In the genomic region with DNA sequence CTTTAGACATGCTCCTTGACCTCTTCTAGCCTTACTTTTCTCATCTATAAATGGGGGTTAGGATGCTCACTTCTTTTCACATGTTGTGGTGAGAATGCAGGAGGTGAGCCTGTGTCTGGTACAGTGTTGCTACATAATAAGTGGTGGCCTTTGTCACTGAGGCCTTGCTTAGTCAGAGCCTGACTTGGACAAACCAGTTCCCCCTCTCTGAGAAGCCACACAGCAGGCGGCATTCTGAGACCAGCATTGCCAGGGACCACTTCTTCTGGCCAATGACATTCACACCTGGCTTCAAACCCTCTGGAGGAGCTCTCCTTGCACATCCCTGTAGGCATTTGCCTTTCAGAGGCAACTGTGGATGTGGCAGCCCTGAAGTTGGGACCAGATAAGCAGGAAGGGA, we compare ENCODE assay signal across 34 cellular contexts.
"Had no signal": no experiment of that assay in that cellular context is flagged by ENCODE, and none has a peak within 500 bp of the region (broad histone marks: within the 10 kb centered on the region; RNA-seq: fewer than 3 reads in every experiment).

No MANE protein-coding gene starts in this region.

- H3K27ac Mint-ChIP-seq: activated B cell treated with CpG ODN at 0.5 μM for 24 hours; activated CD4-positive, alpha-beta memory T cell treated with anti-CD3 and anti-CD28 coated beads for 36 hours; activated CD4-positive, alpha-beta T cell treated with anti-CD3 and anti-CD28 coated beads, Interleukin-2, amount 10 ng/mL, durations not matched to agents 24 days and 14 days; activated CD8-positive, alpha-beta T cell treated with anti-CD3 and anti-CD28 coated beads for 36 hours; activated naive CD4-positive, alpha-beta T cell treated with anti-CD3 and anti-CD28 coated beads for 36 hours; activated naive CD4-positive, alpha-beta T cell treated with anti-CD3 and anti-CD28 coated beads, Interleukin-2, amount 50 U/mL, for 72 hours; activated naive CD8-positive, alpha-beta T cell treated with anti-CD3 and anti-CD28 coated beads for 36 hours; activated T-helper 1 cell treated with anti-CD3 and anti-CD28 coated beads, Interleukin-12 subunit alpha, Interleukin-12 subunit beta, Interleukin-2, Interleukin-4 antibody, amounts not matched to agents 30 ng/mL and 10 ng/mL and 1 ng/mL, durations not matched to agents 14 hours and 24 hours and 36 hours; activated T-helper 17 cell treated with anti-CD3 and anti-CD28 coated beads, Interleukin-2, amount 50 U/mL, for 72 hours; brain; T-cell; T-helper 17 cell had no signal

- H3K36me3 Mint-ChIP-seq: activated CD4-positive, alpha-beta memory T cell treated with anti-CD3 and anti-CD28 coated beads for 36 hours; activated naive CD4-positive, alpha-beta T cell treated with anti-CD3 and anti-CD28 coated beads, Interleukin-2, amount 50 U/mL, for 72 hours; activated naive CD8-positive, alpha-beta T cell treated with anti-CD3 and anti-CD28 coated beads for 36 hours; brain; T-cell had no signal

- H3K27me3 ChIP-seq: adrenal gland, cardiac muscle cell had no signal

- H3K4me1 ChIP-seq: adrenal gland had no signal

- H3K36me3 ChIP-seq: adrenal gland, cardiac muscle cell had no signal

- H3K9me3 Mint-ChIP-seq: activated B cell treated with CpG ODN at 0.5 μM for 24 hours; activated CD4-positive, alpha-beta memory T cell treated with anti-CD3 and anti-CD28 coated beads for 36 hours; activated CD4-positive, alpha-beta T cell treated with anti-CD3 and anti-CD28 coated beads, Interleukin-2, amount 10 ng/mL, durations not matched to agents 24 days and 14 days; activated CD8-positive, alpha-beta T cell treated with anti-CD3 and anti-CD28 coated beads for 36 hours; activated naive CD4-positive, alpha-beta T cell treated with anti-CD3 and anti-CD28 coated beads for 36 hours; activated naive CD4-positive, alpha-beta T cell treated with anti-CD3 and anti-CD28 coated beads, Interleukin-2, amount 50 U/mL, for 72 hours; activated naive CD8-positive, alpha-beta T cell treated with anti-CD3 and anti-CD28 coated beads for 36 hours; activated T-cell treated with anti-CD3 and anti-CD28 coated beads, Interleukin-2, amount 50 U/mL, for 4 hours; activated T-helper 1 cell treated with anti-CD3 and anti-CD28 coated beads, Interleukin-12 subunit alpha, Interleukin-12 subunit beta, Interleukin-2, Interleukin-4 antibody, amounts not matched to agents 30 ng/mL and 10 ng/mL and 1 ng/mL, durations not matched to agents 14 hours and 24 hours and 36 hours; activated T-helper 17 cell treated with anti-CD3 and anti-CD28 coated beads, Interleukin-2, amount 50 U/mL, for 72 hours; brain; central memory CD8-positive, alpha-beta T cell had no signal

- H3K4me3 ChIP-seq: adrenal gland, cardiac muscle cell had no signal

- DNase-seq: activated B cell treated with CpG ODN at 0.5 μM for 24 hours; activated CD4-positive, alpha-beta memory T cell treated with anti-CD3 and anti-CD28 coated beads for 36 hours; activated CD4-positive, alpha-beta T cell treated with anti-CD3 and anti-CD28 coated beads for 4 hours; activated CD4-positive, alpha-beta T cell treated with anti-CD3 and anti-CD28 coated beads, Interleukin-2, amount 10 ng/mL, durations not matched to agents 24 days and 14 days; activated CD4-positive, alpha-beta T cell treated with anti-CD3 and anti-CD28 coated beads, Interleukin-2, amount 50 U/mL, for 1 hour; activated CD4-positive, alpha-beta T cell treated with anti-CD3 and anti-CD28 coated beads, Interleukin-2, amount 50 U/mL, for 4 hours; activated CD4-positive, CD25-positive, alpha-beta regulatory T cell treated with anti-CD3 and anti-CD28 coated beads, Interleukin-2, amount 50 U/mL, for 72 hours; activated CD8-positive, alpha-beta memory T cell treated with anti-CD3 and anti-CD28 coated beads, Interleukin-2, amount 50 U/mL, for 4 hours; activated CD8-positive, alpha-beta T cell treated with anti-CD3 and anti-CD28 coated beads for 36 hours; activated effector memory CD4-positive, alpha-beta T cell treated with anti-CD3 and anti-CD28 coated beads, Interleukin-2, amount 50 U/mL, for 16 hours; activated gamma-delta T cell treated with Interleukin-2 at 50 U/mL for 16 hours; activated naive CD4-positive, alpha-beta T cell; activated naive CD4-positive, alpha-beta T cell treated with anti-CD3 and anti-CD28 coated beads for 36 hours; activated naive CD4-positive, alpha-beta T cell treated with anti-CD3 and anti-CD28 coated beads, Interleukin-2, amount 50 U/mL, for 16 hours; activated naive CD8-positive, alpha-beta T cell treated with anti-CD3 and anti-CD28 coated beads for 36 hours; activated T-cell treated with anti-CD3 and anti-CD28 coated beads for 4 hours; activated T-cell treated with anti-CD3 and anti-CD28 coated beads, Interleukin-2, amount 50 U/mL, for 1 hour; activated T-cell treated with anti-CD3 and anti-CD28 coated beads, Interleukin-2, amount 50 U/mL, for 4 hours; activated T-cell treated with anti-CD3 and anti-CD28 coated beads, Interleukin-2, amount 50 U/mL, for 72 hours; adrenal gland; amniotic stem cell; aorta; caudate nucleus; cerebellar nuclear complex; T-cell; T-helper 17 cell; T1000 had no signal

- H3K4me1 Mint-ChIP-seq: activated B cell treated with CpG ODN at 0.5 μM for 24 hours; activated CD4-positive, alpha-beta T cell treated with anti-CD3 and anti-CD28 coated beads, Interleukin-2, amount 10 ng/mL, durations not matched to agents 24 days and 14 days; activated naive CD8-positive, alpha-beta T cell treated with anti-CD3 and anti-CD28 coated beads for 36 hours; activated T-helper 17 cell treated with anti-CD3 and anti-CD28 coated beads, Interleukin-2, amount 50 U/mL, for 72 hours; central memory CD8-positive, alpha-beta T cell; T-cell; T-helper 17 cell had no signal

- H3K27ac ChIP-seq: adrenal gland, cardiac muscle cell, VCaP had no signal

- H3K9me3 ChIP-seq: adrenal gland had no signal

- ATAC-seq: activated CD8-positive, alpha-beta T cell treated with anti-CD3 and anti-CD28 coated beads for 36 hours; activated naive CD4-positive, alpha-beta T cell treated with anti-CD3 and anti-CD28 coated beads, Interleukin-2, amount 50 U/mL, for 72 hours; activated T-cell treated with anti-CD3 and anti-CD28 coated beads, Interleukin-2, amount 50 U/mL, for 4 hours; activated T-cell treated with anti-CD3 and anti-CD28 coated beads, Interleukin-2, amount 50 U/mL, for 72 hours; activated T-helper 17 cell treated with anti-CD3 and anti-CD28 coated beads, Interleukin-2, amount 50 U/mL, for 72 hours; T-cell; T-helper 17 cell had no signal

- H3K4me3 Mint-ChIP-seq: activated B cell treated with CpG ODN at 0.5 μM for 24 hours; activated CD4-positive, alpha-beta memory T cell treated with anti-CD3 and anti-CD28 coated beads for 36 hours; activated CD4-positive, alpha-beta T cell treated with anti-CD3 and anti-CD28 coated beads, Interleukin-2, amount 10 ng/mL, durations not matched to agents 24 days and 14 days; activated CD8-positive, alpha-beta T cell treated with anti-CD3 and anti-CD28 coated beads for 36 hours; activated naive CD4-positive, alpha-beta T cell treated with anti-CD3 and anti-CD28 coated beads for 36 hours; activated naive CD8-positive, alpha-beta T cell treated with anti-CD3 and anti-CD28 coated beads for 36 hours; activated T-cell treated with anti-CD3 and anti-CD28 coated beads, Interleukin-2, amount 50 U/mL, for 4 hours; activated T-cell treated with anti-CD3 and anti-CD28 coated beads, Interleukin-2, amount 50 U/mL, for 72 hours; activated T-helper 1 cell treated with anti-CD3 and anti-CD28 coated beads, Interleukin-12 subunit alpha, Interleukin-12 subunit beta, Interleukin-2, Interleukin-4 antibody, amounts not matched to agents 30 ng/mL and 10 ng/mL and 1 ng/mL, durations not matched to agents 14 hours and 24 hours and 36 hours; activated T-helper 17 cell treated with anti-CD3 and anti-CD28 coated beads, Interleukin-2, amount 50 U/mL, for 72 hours; brain; central memory CD8-positive, alpha-beta T cell; T-cell; T-helper 17 cell had no signal
